ENCODE assay signal across 25 cellular contexts in genomic region chr17:32197987-32198386, GRCh38. TPM values are rescaled to one million over a fixed set of nuclear protein-coding genes. Genes with fewer than 3 reads are reported as not detected.
A peak's percentile ranks its signal among the peaks of the same experiment; 100 is the strongest.
DNase-seq lines count a peak whose midpoint lies in the region; ATAC-seq, FAIRE-seq and TF ChIP-seq lines count a peak whose summit lies in the region.
"Had no signal": no experiment of that assay in that cellular context is flagged by ENCODE, and none has a peak within 500 bp of the region (broad histone marks: within the 10 kb centered on the region; RNA-seq: fewer than 3 reads in every experiment).

No MANE protein-coding gene starts in this region.

- no peak overlapping the region for H3K9ac ChIP-seq in liver (ENCODE audit: low read depth in 1 of 2, low read length in 2 of 2)
- H3K9ac ChIP-seq in kidney (ENCODE audit: low read length in 2 of 2) = no peak overlapping the region
- H3K9ac ChIP-seq: BLaER1 had no signal

- peak overlapping the region; percentile 23; the same call in 1 of the 3 replicates for H3K4me2 ChIP-seq in A549
- H3K4me2 ChIP-seq: BLaER1 had no signal

- H3K27me3 ChIP-seq in liver (ENCODE audit: control insufficient read depth in 4 of 4, insufficient read depth in 4 of 4, low read length in 3 of 4) = no peaks in the 10 kb centered on the region
- H3K27me3 ChIP-seq: BE2C, BLaER1 had no signal

- H3K4me1 ChIP-seq in A549 (peaks cover 17% of the 10 kb centered on the region), liver (ENCODE audit: control insufficient read depth in 4 of 4, insufficient read depth in 4 of 4, low read length in 3 of 4) (peaks cover 0 to 5% (median 2%) of the 10 kb centered on the region in 4 donors), kidney (ENCODE audit: control insufficient read depth in 1 of 2, insufficient read depth in 1 of 2, low read depth in 1 of 2, low read length in 2 of 2) (no peaks in the 10 kb centered on the region)
- H3K4me1 ChIP-seq: BE2C, BLaER1 had no signal

- DNase-seq in A549 (ENCODE audit: low read depth in 1 of 2, low spot score in 1 of 2) = no peak
- DNase-seq in left lobe of liver (ENCODE audit: low spot score) = no peak
- DNase-seq in NCI-H1105 treated with DMSO at 0.1 percent for 48 hours (lab: John Stamatoyannopoulos, UW) = no peak
- DNase-seq in kidney = no peak
- DNase-seq: ACHN; BE2C; C1 segment of cervical spinal cord; CD4-positive, alpha-beta memory T cell; CD4-positive, CD25-positive, alpha-beta regulatory T cell; CD8-positive, alpha-beta memory T cell; COR-L47; DMS 273 treated with DMSO at 0.1 percent for 48 hours; DMS153; DMS53; DMS79; DND-41; EL; GDM1 had no signal

- WGBS in A549 (ENCODE audit: missing lambda C conversion rate) = 63% methylated on average over 1 of the region's 1 CpG
- WGBS in liver = 89% methylated on average over 1 of the region's 1 CpG

- POLR2A ChIA-PET in A549 (lab: Yijun Ruan, JAX) = no interaction called here

- intact Hi-C loops in kidney (cut with DNase I) = no loop called here

- peaks cover 5 to 42% (median 33%) of the 10 kb centered on the region in 4 donors for H3K36me3 ChIP-seq in liver (ENCODE audit: control insufficient read depth in 4 of 4, insufficient read depth in 3 of 4, low read depth in 1 of 4, low read length in 3 of 4)
- H3K36me3 ChIP-seq in kidney (ENCODE audit: control insufficient read depth in 1 of 2, insufficient read depth in 2 of 2, low read length in 2 of 2) = peaks cover 10 to 24% of the 10 kb centered on the region in 2 donors

- no peak for TF ChIP-seq CTCF in A549 (IDR thresholded peaks at IDR 0.05)
- TF ChIP-seq CTCF in liver (IDR thresholded peaks at IDR 0.05; ENCODE audit: low read depth, low read length, missing input control) = no peak
- TF ChIP-seq CTCF in kidney (IDR thresholded peaks at IDR 0.05; ENCODE audit: borderline replicate concordance, extremely low read depth, insufficient read depth) = no peak

- FAIRE-seq in A549 (lab: Jason Lieb, UNC) (peak; percentile 39), kidney (lab: Jason Lieb, UNC) (no peak)
- FAIRE-seq: GM12878, GM12892, GM18507 had no signal

- TF ChIP-seq RAD21 in A549 (conservative IDR thresholded peaks at IDR 0.05 in 1 of 2, IDR thresholded peaks at IDR 0.05 in 1 of 2) (no peak), liver (IDR thresholded peaks at IDR 0.05) (no peak)

- TF ChIP-seq POLR2A in A549 (IDR thresholded peaks at IDR 0.05; ENCODE audit: low read length) = no peak

- H3K27ac ChIP-seq in A549 = peak overlapping the region in 1 of 2 experiments; percentile 28; a peak in 1 of 6 replicates
- H3K27ac ChIP-seq in liver (ENCODE audit: low read depth in 1 of 2, low read length in 2 of 2) = no peak overlapping the region
- H3K27ac ChIP-seq in kidney (ENCODE audit: low read depth in 2 of 2, low read length in 2 of 2) = no peak overlapping the region
- H3K27ac ChIP-seq: 22Rv1, BLaER1 had no signal

- ATAC-seq in A549 (no peak), left lobe of liver (peak; percentile 36), HG03039 (IDR thresholded peaks at IDR 0.05; ENCODE audit: unreplicated experiment) (no peak)
- ATAC-seq: GM12878 had no signal

- CTCF ChIA-PET in A549 (lab: Yijun Ruan, JAX) = interaction anchor here (0.6 to 3.4 kb wide), 5 partner anchors 13 to 121 kb away, joined by 3 to 17 read pairs (median 4); partner anchors contain the start of gene RHOT1

- no peak overlapping the region for H3K4me3 ChIP-seq in A549
- no peak overlapping the region for H3K4me3 ChIP-seq in liver (ENCODE audit: low read depth in 1 of 3, low read length in 3 of 3)
- H3K4me3 ChIP-seq in kidney (ENCODE audit: low read length in 2 of 2) = no peak overlapping the region
- H3K4me3 ChIP-seq: BLaER1, GM12878 had no signal

- H3K9me3 ChIP-seq in A549 = no peaks in the 10 kb centered on the region
- H3K9me3 ChIP-seq in liver (ENCODE audit: control insufficient read depth in 4 of 4, low read length in 3 of 4) = no peaks in the 10 kb centered on the region
- no peaks in the 10 kb centered on the region for H3K9me3 ChIP-seq in kidney (ENCODE audit: control insufficient read depth in 1 of 2, low read length in 2 of 2)
- H3K9me3 ChIP-seq: BE2C, BLaER1 had no signal

- no peak for TF ChIP-seq EP300 in A549 (IDR thresholded peaks at IDR 0.05)

TF ChIP-seq in A549, 52 proteins besides CTCF, POLR2A, EP300 and RAD21:
- TF ChIP-seq FOSL2 (IDR thresholded peaks at IDR 0.05) = no peak
- peak; percentile 25; the same call in 1 of the 2 replicates for TF ChIP-seq FOSL2 (CRISPR knock-in tag; IDR thresholded peaks at IDR 0.05)
- no peak for TF ChIP-seq ESRRA (IDR thresholded peaks at IDR 0.05; ENCODE audit: borderline replicate concordance, low read length)
TF ChIP-seq in A549: peak in this region for 1.

TF ChIP-seq in liver, 16 proteins besides CTCF, POLR2A, EP300 and RAD21:
- TF ChIP-seq HNF4A (conservative IDR thresholded peaks at IDR 0.05) (peak; percentile 6 to 36), JUND (IDR thresholded peaks at IDR 0.05) (peak in 1 of 2 donors; percentile 32)
- TF ChIP-seq, protein P1, sequence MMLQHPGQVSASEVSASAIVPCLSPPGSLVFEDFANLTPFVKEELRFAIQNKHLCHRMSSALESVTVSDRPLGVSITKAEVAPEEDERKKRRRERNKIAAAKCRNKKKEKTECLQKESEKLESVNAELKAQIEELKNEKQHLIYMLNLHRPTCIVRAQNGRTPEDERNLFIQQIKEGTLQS (IDR thresholded peaks at IDR 0.05) = no peak
TF ChIP-seq in liver: peak in this region for 2.

RNA-seq across cellular contexts. Expression of gene RHOT1, which starts 55.7 kb away (rescaled TPM):
- polyA plus RNA-seq in A549 (2011; rRNA removed) = 83.2 and 109 TPM in 2 replicates
- 24.0 and 26.8 TPM in 2 replicates for polyA plus RNA-seq in A549 (2012; cell fraction: cytosol; rRNA removed)
- 9.2 and 13.4 TPM in 2 replicates for polyA plus RNA-seq in A549 (2012; cell fraction: nucleus; rRNA removed)
- polyA plus RNA-seq in A549 (2017; fragmentation: RNase III; extraction: RNeasy Plus Mini Kit Qiagen cat#74134 plus additional on column Dnase treatment) = 25.8 to 27.6 TPM (median 26.6 TPM) in 3 replicates
- polyA minus RNA-seq in A549 (2011; rRNA and poly(A)+ RNA removed) = 30.4 and 39.2 TPM in 2 replicates
- total RNA-seq in left lobe of liver = 12.5 TPM
- 10 to 100 TPM; 20.2 to 43.4 TPM for total RNA-seq in liver
- polyA plus RNA-seq in liver = 10 to 100 TPM in 1 of 2 donors, 1 to 10 TPM in 1; 8.1 to 14.0 TPM
- total RNA-seq in kidney = 25.6 TPM
- polyA plus RNA-seq in kidney (ENCODE audit: insufficient read depth, low read depth, low replicate concordance) = 30.4 TPM
